11 cellular contexts compared by ENCODE assay signal in the genomic region with DNA sequence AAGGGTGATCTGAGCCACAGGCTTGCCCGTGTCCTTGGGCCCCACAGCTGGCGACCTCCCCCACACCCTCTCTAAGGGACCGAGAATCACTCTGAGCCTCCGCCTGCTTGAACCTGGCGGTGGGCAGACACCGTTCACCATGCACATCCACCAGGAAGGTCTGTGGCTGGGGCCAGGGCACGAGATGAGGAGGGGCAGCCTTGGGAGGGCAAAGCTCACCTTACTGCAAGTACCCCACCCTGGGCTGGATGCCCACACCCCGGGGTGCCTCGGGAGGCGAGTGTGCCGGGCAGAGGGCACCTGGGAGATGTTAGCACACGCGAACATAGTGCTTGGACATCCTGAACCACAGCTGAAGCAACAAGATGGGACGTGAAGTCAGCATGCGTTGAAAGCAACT.
"Had no signal": no experiment of that assay in that cellular context is flagged by ENCODE, and none has a peak within 500 bp of the region (broad histone marks: within the 10 kb centered on the region; RNA-seq: fewer than 3 reads in every experiment).

No MANE protein-coding gene starts in this region.

- DNase-seq: activated CD4-positive, alpha-beta T cell treated with anti-CD3 and anti-CD28 coated beads for 1 hour; aorta; foreskin melanocyte; psoas muscle; stimulated activated CD4-positive, alpha-beta T cell treated with anti-CD3 and anti-CD28 coated beads, Interleukin-12 subunit alpha, Interleukin-12 subunit beta, amount 100 ng/mL, for 4 hours; stimulated activated naive CD4-positive, alpha-beta T cell treated with Interleukin-2 at 50 U/mL for 16 hours; trophoblast cell had no signal

- H3K4me3 Mint-ChIP-seq: activated naive CD8-positive, alpha-beta T cell; nephron had no signal

- FAIRE-seq: bronchial epithelial cell, endothelial cell of umbilical vein had no signal

- H3K4me3 ChIP-seq: psoas muscle had no signal

- H3K27me3 Mint-ChIP-seq: activated naive CD8-positive, alpha-beta T cell had no signal

- H3K4me1 Mint-ChIP-seq: nephron had no signal

- H3K27ac Mint-ChIP-seq: activated naive CD8-positive, alpha-beta T cell; nephron had no signal

- H3K27ac ChIP-seq: psoas muscle had no signal
